ENCODE assay signal across 18 cellular contexts in the genomic region with DNA sequence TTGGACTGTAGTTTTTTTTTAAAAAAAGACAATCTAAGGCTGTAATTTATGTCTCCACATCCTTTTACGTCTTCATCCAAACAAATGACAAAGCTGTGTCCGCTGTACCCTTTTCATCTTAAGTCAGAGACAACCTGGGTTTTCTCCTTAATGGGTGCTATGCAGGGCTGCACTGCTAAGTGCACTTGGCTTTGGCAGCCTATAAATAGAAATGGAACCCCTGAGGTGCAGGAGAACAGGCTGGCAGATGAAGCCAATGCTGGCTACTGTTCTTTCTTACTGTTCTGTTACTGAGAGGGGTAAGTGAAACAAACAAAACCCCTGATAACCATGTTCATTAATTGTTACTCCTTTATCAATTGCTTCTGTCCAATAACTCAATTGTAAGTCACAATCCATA. TPM values are rescaled to one million over a fixed set of nuclear protein-coding genes. Genes with fewer than 3 reads are reported as not detected.
A peak's percentile ranks its signal among the peaks of the same experiment; 100 is the strongest.
DNase-seq lines count a peak whose midpoint lies in the region; ATAC-seq lines count a peak whose summit lies in the region.
"Had no signal": no experiment of that assay in that cellular context is flagged by ENCODE, and none has a peak within 500 bp of the region (broad histone marks: within the 10 kb centered on the region; RNA-seq: fewer than 3 reads in every experiment).

No MANE protein-coding gene starts in this region.

- DNase-seq in NCI-H1092 (lab: John Stamatoyannopoulos, UW) (peak; percentile 61), NCI-H187 (lab: John Stamatoyannopoulos, UW) (peak; percentile 60 to 68), NCI-H345 (lab: John Stamatoyannopoulos, UW) (peak; percentile 92), cerebellum (ENCODE audit: low spot score) (peak; percentile 24), left colon (no peak), midbrain (lab: John Stamatoyannopoulos, UW) (no peak)
- DNase-seq: ACHN, AML-193, COR-L47, DMS153, H9, NCI-H1694, NCI-H446 treated with DMSO at 0.1 percent for 48 hours, SHP77, SK-N-SH, T-cell, T1000 had no signal

- intact Hi-C loops in left colon (cut with DNase I, micrococcal nuclease) = no loop called here

- no peak for ATAC-seq in GM19324 (IDR thresholded peaks at IDR 0.05; ENCODE audit: low FRiP score, unreplicated experiment)
- no peak for ATAC-seq in left colon
- ATAC-seq: T-cell had no signal

RNA-seq across cellular contexts. Expression of a gene that starts 47.1 kb away (rescaled TPM):
- total RNA-seq in cerebellum (7.2 TPM), left colon (1 to 10 TPM; 5.2 to 5.7 TPM)

Comparison
In these comparisons a context has a peak if more than half of its experiments do, and no peak if none do; other contexts are left out.
1. DNase-seq: peak in NCI-H1092 (single experiment), NCI-H187 (2 of 2), NCI-H345 (single experiment) and cerebellum (single experiment); none in left colon (0 of 2) and midbrain (single experiment).